In the genomic region with DNA sequence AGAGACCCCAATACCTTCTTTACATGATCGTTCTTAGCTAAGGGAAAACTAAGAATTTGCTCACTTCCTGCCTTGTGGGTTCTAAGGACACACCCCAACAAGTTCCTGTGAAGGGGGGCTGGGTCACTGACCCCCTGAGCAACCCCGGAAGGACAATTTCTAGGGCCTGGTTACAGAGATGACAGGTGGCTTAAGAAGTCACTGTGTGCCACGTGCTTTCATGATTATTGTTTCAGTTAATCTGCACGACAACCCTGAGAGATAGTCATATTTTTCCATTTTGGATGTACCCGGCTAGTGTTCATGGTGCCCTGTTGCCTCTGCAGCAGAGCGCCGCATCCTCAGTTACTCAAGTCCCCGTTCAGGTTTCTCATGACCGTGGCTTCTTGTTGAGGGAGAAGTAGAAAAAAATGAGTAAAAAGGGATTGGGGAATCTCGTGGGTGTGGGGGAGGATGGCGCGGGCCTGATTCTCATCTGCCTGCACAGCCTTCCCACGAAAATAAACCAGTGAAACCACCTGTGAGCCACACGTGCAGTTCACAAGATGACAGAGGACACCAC, we compare ENCODE assay signal across 22 cellular contexts.
DNase-seq lines count a peak whose midpoint lies in the region; ATAC-seq and TF ChIP-seq lines count a peak whose summit lies in the region.
"Had no signal": no experiment of that assay in that cellular context is flagged by ENCODE, and none has a peak within 500 bp of the region (broad histone marks: within the 10 kb centered on the region; RNA-seq: fewer than 3 reads in every experiment).

No MANE protein-coding gene starts in this region.

- peaks cover 9% of the 10 kb centered on the region for H3K36me3 Mint-ChIP-seq in endothelial cell (ENCODE audit: low read depth, unreplicated experiment)
- H3K36me3 Mint-ChIP-seq: activated naive CD4-positive, alpha-beta T cell treated with anti-CD3 and anti-CD28 coated beads, Interleukin-2, amount 50 U/mL, for 24 hours; CD4-positive, alpha-beta memory T cell had no signal

- H3K36me3 ChIP-seq in left ventricle myocardium inferior: no peaks in the 10 kb centered on the region
- no peaks in the 10 kb centered on the region for H3K36me3 ChIP-seq in neuron (ENCODE audit: insufficient read depth, low read length)
- no peaks in the 10 kb centered on the region for H3K36me3 ChIP-seq in tibial nerve
- H3K36me3 ChIP-seq: cardiac muscle cell, HAP-1, uterus had no signal

- ATAC-seq in Right ventricle myocardium superior (ENCODE audit: poor library complexity): no peak
- no peak for ATAC-seq in HG02970 (IDR thresholded peaks at IDR 0.05; ENCODE audit: low FRiP score, unreplicated experiment)
- ATAC-seq: activated T-cell treated with anti-CD3 and anti-CD28 coated beads, Interleukin-2, amount 50 U/mL, for 4 hours; left colon had no signal

- WGBS in tibial nerve, 2 donors: 83 to 86% methylated on average over 14 of the region's 14 CpGs

- H3K9me3 Mint-ChIP-seq in endothelial cell (ENCODE audit: unreplicated experiment): no peaks in the 10 kb centered on the region
- H3K9me3 Mint-ChIP-seq: activated CD4-positive, alpha-beta memory T cell treated with anti-CD3 and anti-CD28 coated beads, Interleukin-2, amount 10 ng/mL, durations not matched to agents 7 days and 5 days; activated naive CD4-positive, alpha-beta T cell treated with anti-CD3 and anti-CD28 coated beads, Interleukin-2, amount 50 U/mL, for 24 hours had no signal

- H3K27ac ChIP-seq in left ventricle myocardium inferior (replicated peaks) (peak overlapping the region; percentile 91), tibial nerve (peak overlapping the region; percentile 67 to 97 (median 84))
- H3K27ac ChIP-seq: cardiac muscle cell, uterus had no signal

- no peak overlapping the region for H2AFZ ChIP-seq in neuron (ENCODE audit: low read depth, low read length)

- H3K4me3 ChIP-seq in left ventricle myocardium inferior (peak overlapping the region; percentile 53), neuron (ENCODE audit: low read length) (peak overlapping the region; percentile 34), tibial nerve (peak overlapping the region in 3 of 4 donors; percentile 13 to 45 (median 16))
- H3K4me3 ChIP-seq: cardiac muscle cell, HAP-1, uterus had no signal

- no peak for DNase-seq in left ventricle myocardium inferior
- no peak for DNase-seq in Right ventricle myocardium superior
- DNase-seq in endothelial cell (ENCODE audit: low spot score): no peak
- no peak for DNase-seq in tibial nerve (ENCODE audit: low spot score in 2 of 2)
- DNase-seq in NCI-H2081 (lab: John Stamatoyannopoulos, UW): no peak
- DNase-seq in OCI-M1 (lab: John Stamatoyannopoulos, UW): no peak
- DNase-seq: activated CD4-positive, alpha-beta memory T cell treated with anti-CD3 and anti-CD28 coated beads, Interleukin-2, amount 10 ng/mL, durations not matched to agents 7 days and 5 days; activated T-cell treated with anti-CD3 and anti-CD28 coated beads, Interleukin-2, amount 50 U/mL, for 4 hours; CD4-positive, alpha-beta memory T cell; DND-41; left colon; NCI-H146; NCI-H510A; SHP77; stimulated activated CD4-positive, alpha-beta T cell treated with anti-CD3 and anti-CD28 coated beads, Interleukin-15, amount 100 ng/mL, for 24 hours; stimulated activated naive CD4-positive, alpha-beta T cell; uterus had no signal

- peak overlapping the region; percentile 18 for H3K4me3 Mint-ChIP-seq in endothelial cell (ENCODE audit: unreplicated experiment)
- H3K4me3 Mint-ChIP-seq: activated CD4-positive, alpha-beta memory T cell treated with anti-CD3 and anti-CD28 coated beads, Interleukin-2, amount 10 ng/mL, durations not matched to agents 7 days and 5 days; activated naive CD4-positive, alpha-beta T cell treated with anti-CD3 and anti-CD28 coated beads, Interleukin-2, amount 50 U/mL, for 24 hours; activated T-cell treated with anti-CD3 and anti-CD28 coated beads, Interleukin-2, amount 50 U/mL, for 4 hours had no signal

- intact Hi-C loops in left ventricle myocardium inferior (cut with micrococcal nuclease): no loop called here
- intact Hi-C loops in Right ventricle myocardium superior (cut with DNase I): no loop called here

- TF ChIP-seq CTCF in left ventricle myocardium inferior (IDR thresholded peaks at IDR 0.05; ENCODE audit: borderline replicate concordance) (no peak), endothelial cell (IDR thresholded peaks at IDR 0.05; ENCODE audit: unreplicated experiment) (no peak), tibial nerve (IDR thresholded peaks at IDR 0.05) (no peak)

- TF ChIP-seq POLR2A in tibial nerve (IDR thresholded peaks at IDR 0.05): no peak

- H3K27me3 ChIP-seq in left ventricle myocardium inferior (ENCODE audit: low read depth) (no peaks in the 10 kb centered on the region), neuron (ENCODE audit: insufficient read depth, low read length) (no peaks in the 10 kb centered on the region), tibial nerve (no peaks in the 10 kb centered on the region)
- H3K27me3 ChIP-seq: cardiac muscle cell, uterus had no signal

- peaks cover 1% of the 10 kb centered on the region for H3K27me3 Mint-ChIP-seq in endothelial cell (ENCODE audit: unreplicated experiment)
- H3K27me3 Mint-ChIP-seq: activated CD4-positive, alpha-beta memory T cell treated with anti-CD3 and anti-CD28 coated beads, Interleukin-2, amount 10 ng/mL, durations not matched to agents 7 days and 5 days had no signal

- H3K4me1 ChIP-seq in left ventricle myocardium inferior (peaks cover 27% of the 10 kb centered on the region), neuron (ENCODE audit: insufficient read depth, low read length) (peaks cover 45% of the 10 kb centered on the region), tibial nerve (peaks cover 0 to 32% (median 10%) of the 10 kb centered on the region in 4 donors)
- H3K4me1 ChIP-seq: HAP-1, uterus had no signal

- H3K27ac Mint-ChIP-seq in endothelial cell (ENCODE audit: unreplicated experiment): peak overlapping the region; percentile 79
- H3K27ac Mint-ChIP-seq: activated CD4-positive, alpha-beta memory T cell treated with anti-CD3 and anti-CD28 coated beads, Interleukin-2, amount 10 ng/mL, durations not matched to agents 7 days and 5 days; activated naive CD4-positive, alpha-beta T cell treated with anti-CD3 and anti-CD28 coated beads, Interleukin-2, amount 50 U/mL, for 24 hours; CD4-positive, alpha-beta memory T cell had no signal

- H3K9me3 ChIP-seq in left ventricle myocardium inferior (replicated peaks): no peaks in the 10 kb centered on the region
- no peaks in the 10 kb centered on the region for H3K9me3 ChIP-seq in neuron (ENCODE audit: low read length)
- H3K9me3 ChIP-seq in tibial nerve: no peaks in the 10 kb centered on the region
- H3K9me3 ChIP-seq: HAP-1, uterus had no signal

- no peak for TF ChIP-seq EP300 in tibial nerve (IDR thresholded peaks at IDR 0.05)

- H3K4me1 Mint-ChIP-seq in endothelial cell (ENCODE audit: unreplicated experiment): peaks cover 16% of the 10 kb centered on the region
- H3K4me1 Mint-ChIP-seq: activated CD4-positive, alpha-beta memory T cell treated with anti-CD3 and anti-CD28 coated beads, Interleukin-2, amount 10 ng/mL, durations not matched to agents 7 days and 5 days had no signal
